21 cellular contexts compared by ENCODE assay signal in the genomic region with DNA sequence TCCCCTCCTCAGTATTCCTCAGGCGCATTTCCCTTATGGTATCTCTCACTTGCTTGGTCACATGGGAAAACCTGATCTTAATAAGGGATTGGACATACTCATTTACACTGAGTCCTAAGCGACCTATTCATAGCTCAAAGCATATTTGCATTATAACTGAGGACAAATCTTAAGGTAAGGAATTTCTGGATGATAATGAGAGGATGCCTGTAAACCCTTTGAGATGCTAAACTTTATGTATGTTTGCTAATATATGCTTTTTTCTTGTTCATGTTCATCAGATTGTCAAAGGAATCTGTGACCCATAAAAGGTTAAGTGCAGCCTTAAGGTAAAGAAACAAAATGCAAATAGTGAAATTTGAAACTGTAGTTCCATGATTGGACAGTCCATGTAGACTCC. TPM values are rescaled to one million over a fixed set of nuclear protein-coding genes. Genes with fewer than 3 reads are reported as not detected.
DNase-seq lines count a peak whose midpoint lies in the region; ATAC-seq, FAIRE-seq and TF ChIP-seq lines count a peak whose summit lies in the region.
"Had no signal": no experiment of that assay in that cellular context is flagged by ENCODE, and none has a peak within 500 bp of the region (broad histone marks: within the 10 kb centered on the region; RNA-seq: fewer than 3 reads in every experiment).

No MANE protein-coding gene starts in this region.

- no peaks in the 10 kb centered on the region for H3K4me1 ChIP-seq in A549
- no peaks in the 10 kb centered on the region for H3K4me1 ChIP-seq in MM.1S (ENCODE audit: low read length)
- H3K4me1 ChIP-seq: BE2C; BLaER1 treated with 17β-estradiol and CSF1 and Interleukin-3, amounts not matched to agents 10 nM and 100 nM had no signal

- no peaks in the 10 kb centered on the region for H3K79me2 ChIP-seq in MM.1S (ENCODE audit: low read length)

- no peak overlapping the region for H3K27ac ChIP-seq in A549
- no peak overlapping the region for H3K27ac ChIP-seq in MM.1S (ENCODE audit: low read length)
- H3K27ac ChIP-seq: BLaER1 treated with 17β-estradiol and CSF1 and Interleukin-3, amounts not matched to agents 10 nM and 100 nM had no signal

- H3K4me2 ChIP-seq in A549: no peak overlapping the region
- H3K4me2 ChIP-seq in MM.1S (ENCODE audit: low read depth, low read length): no peak overlapping the region
- H3K4me2 ChIP-seq: BLaER1 treated with 17β-estradiol and CSF1 and Interleukin-3, amounts not matched to agents 10 nM and 100 nM; GM23338 had no signal

- no peaks in the 10 kb centered on the region for H4K20me1 ChIP-seq in MM.1S (ENCODE audit: insufficient read depth, low read length)

- H3K36me3 ChIP-seq in MM.1S (replicated peaks; ENCODE audit: insufficient read depth, low read length): no peaks in the 10 kb centered on the region
- H3K36me3 ChIP-seq: BE2C; BLaER1 treated with 17β-estradiol and CSF1 and Interleukin-3, amounts not matched to agents 10 nM and 100 nM had no signal

- TF ChIP-seq EP300 in A549 (IDR thresholded peaks at IDR 0.05): no peak

- TF ChIP-seq POLR2A in A549 (IDR thresholded peaks at IDR 0.05; ENCODE audit: low read length): no peak

- WGBS in A549 (ENCODE audit: missing lambda C conversion rate): 4% methylated on average over 2 of the region's 2 CpGs

- FAIRE-seq in A549 (lab: Jason Lieb, UNC): peak; percentile 36
- FAIRE-seq: A204.1, GM12878 had no signal

- H3K4me3 ChIP-seq in A549 (no peak overlapping the region), MM.1S (ENCODE audit: low read length) (no peak overlapping the region)
- H3K4me3 ChIP-seq: BLaER1 treated with 17β-estradiol and CSF1 and Interleukin-3, amounts not matched to agents 10 nM and 100 nM; GM12878; GM23338 had no signal

- TF ChIP-seq CTCF in A549 (IDR thresholded peaks at IDR 0.05) (no peak), MM.1S (IDR thresholded peaks at IDR 0.05; ENCODE audit: low read length) (no peak)

- TF ChIP-seq RAD21 in A549 (conservative IDR thresholded peaks at IDR 0.05 in 1 of 2, IDR thresholded peaks at IDR 0.05 in 1 of 2): no peak

- H3F3A ChIP-seq in MM.1S (ENCODE audit: insufficient read depth, low read length): no peaks in the 10 kb centered on the region

- no peak overlapping the region for H2AFZ ChIP-seq in MM.1S (ENCODE audit: low read length)
- H2AFZ ChIP-seq: GM23338 had no signal

- DNase-seq in A549 (ENCODE audit: low read depth in 1 of 2, low spot score in 1 of 2) (no peak), DMS53 (lab: John Stamatoyannopoulos, UW) (peak; percentile 34), NCI-H69 (lab: John Stamatoyannopoulos, UW) (peak; percentile 63), NCI-H226 (no peak), MM.1S (no peak)
- DNase-seq: ACHN; AML-193; BE2C; CD4-positive, alpha-beta T cell; CD8-positive, alpha-beta memory T cell; DMS79; EL; GDM1; H9; HFFc6 had no signal

- ATAC-seq in A549: no peak
- ATAC-seq in HG03521 (IDR thresholded peaks at IDR 0.05; ENCODE audit: unreplicated experiment): no peak
- ATAC-seq: GM12878 had no signal

- H3K9me2 ChIP-seq in MM.1S (replicated peaks; ENCODE audit: insufficient read depth, low read length): no peaks in the 10 kb centered on the region

- H3K27me3 ChIP-seq in MM.1S (replicated peaks; ENCODE audit: insufficient read depth, low read length): no peaks in the 10 kb centered on the region
- H3K27me3 ChIP-seq: BE2C had no signal

- no peaks in the 10 kb centered on the region for H3K9me3 ChIP-seq in A549
- H3K9me3 ChIP-seq in MM.1S (replicated peaks; ENCODE audit: insufficient read depth, low read length): no peaks in the 10 kb centered on the region
- H3K9me3 ChIP-seq: BE2C; BLaER1 treated with 17β-estradiol and CSF1 and Interleukin-3, amounts not matched to agents 10 nM and 100 nM had no signal

- CTCF ChIA-PET in A549 (lab: Yijun Ruan, JAX): no interaction called here

- H3K9ac ChIP-seq in MM.1S (ENCODE audit: low read length): no peak overlapping the region
- H3K9ac ChIP-seq: BLaER1 treated with 17β-estradiol and CSF1 and Interleukin-3, amounts not matched to agents 10 nM and 100 nM had no signal

- POLR2A ChIA-PET in A549 (lab: Yijun Ruan, JAX): no interaction called here

TF ChIP-seq in A549, 52 proteins besides CTCF, POLR2A, EP300 and RAD21:
- TF ChIP-seq POLR2AphosphoS2 (conservative IDR thresholded peaks at IDR 0.05; ENCODE audit: low read length) (no peak), FOSL2 (IDR thresholded peaks at IDR 0.05) (no peak), FOSL2 (CRISPR knock-in tag; IDR thresholded peaks at IDR 0.05) (no peak), HDAC2 (IDR thresholded peaks at IDR 0.05) (no peak), NFE2L2 (conservative IDR thresholded peaks at IDR 0.05; ENCODE audit: low read length) (no peak), RNF2 (IDR thresholded peaks at IDR 0.05; ENCODE audit: borderline replicate concordance, low read depth) (no peak), CHD4 (IDR thresholded peaks at IDR 0.05; ENCODE audit: borderline replicate concordance) (no peak), TP53 (CRISPR knock-in tag; IDR thresholded peaks at IDR 0.05) (no peak), ZFP36 (IDR thresholded peaks at IDR 0.05; ENCODE audit: borderline replicate concordance, partially characterized antibody) (no peak), CHD2 (IDR thresholded peaks at IDR 0.05; ENCODE audit: low read length, partially characterized antibody) (no peak), RCOR1 (IDR thresholded peaks at IDR 0.05; ENCODE audit: low read depth, low read length) (no peak), ESRRA (IDR thresholded peaks at IDR 0.05; ENCODE audit: borderline replicate concordance, low read length) (no peak), PHF8 (IDR thresholded peaks at IDR 0.05; ENCODE audit: borderline replicate concordance, low read depth) (no peak), CBX8 (IDR thresholded peaks at IDR 0.05) (no peak)
- TF ChIP-seq, protein P1, sequence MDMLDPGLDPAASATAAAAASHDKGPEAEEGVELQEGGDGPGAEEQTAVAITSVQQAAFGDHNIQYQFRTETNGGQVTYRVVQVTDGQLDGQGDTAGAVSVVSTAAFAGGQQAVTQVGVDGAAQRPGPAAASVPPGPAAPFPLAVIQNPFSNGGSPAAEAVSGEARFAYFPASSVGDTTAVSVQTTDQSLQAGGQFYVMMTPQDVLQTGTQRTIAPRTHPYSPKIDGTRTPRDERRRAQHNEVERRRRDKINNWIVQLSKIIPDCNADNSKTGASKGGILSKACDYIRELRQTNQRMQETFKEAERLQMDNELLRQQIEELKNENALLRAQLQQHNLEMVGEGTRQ (IDR thresholded peaks at IDR 0.05): no peak
- TF ChIP-seq, protein P2, sequence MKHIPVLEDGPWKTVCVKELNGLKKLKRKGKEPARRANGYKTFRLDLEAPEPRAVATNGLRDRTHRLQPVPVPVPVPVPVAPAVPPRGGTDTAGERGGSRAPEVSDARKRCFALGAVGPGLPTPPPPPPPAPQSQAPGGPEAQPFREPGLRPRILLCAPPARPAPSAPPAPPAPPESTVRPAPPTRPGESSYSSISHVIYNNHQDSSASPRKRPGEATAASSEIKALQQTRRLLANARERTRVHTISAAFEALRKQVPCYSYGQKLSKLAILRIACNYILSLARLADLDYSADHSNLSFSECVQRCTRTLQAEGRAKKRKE (CRISPR knock-in tag; IDR thresholded peaks at IDR 0.05; ENCODE audit: low read depth): no peak

RNA-seq across cellular contexts. Expression of a gene that starts 53.8 kb away (rescaled TPM):
- polyA plus RNA-seq in A549 (2011; rRNA removed) (not detected in 2 replicates), A549 (2017; fragmentation: RNase III; extraction: RNeasy Plus Mini Kit Qiagen cat#74134 plus additional on column Dnase treatment) (not detected in 3 replicates)
- not detected in 2 replicates for polyA plus RNA-seq in A549 (2012; cell fraction: cytosol; rRNA removed)
- polyA plus RNA-seq in A549 (2012; cell fraction: nucleus; rRNA removed): not detected in 2 replicates
- polyA minus RNA-seq in A549 (2011; rRNA and poly(A)+ RNA removed): not detected in 2 replicates
- polyA plus RNA-seq: CD14-positive monocyte; CD8-positive, alpha-beta memory T cell; GM23338 had no signal

Comparison
In these comparisons a context has a peak if more than half of its experiments do, and no peak if none do; other contexts are left out.
1. DNase-seq: peak in DMS53 (single experiment) and NCI-H69 (single experiment); none in A549 (0 of 2), NCI-H226 (single experiment) and MM.1S (single experiment).